ENCODE assay signal across 18 cellular contexts in the genomic region with DNA sequence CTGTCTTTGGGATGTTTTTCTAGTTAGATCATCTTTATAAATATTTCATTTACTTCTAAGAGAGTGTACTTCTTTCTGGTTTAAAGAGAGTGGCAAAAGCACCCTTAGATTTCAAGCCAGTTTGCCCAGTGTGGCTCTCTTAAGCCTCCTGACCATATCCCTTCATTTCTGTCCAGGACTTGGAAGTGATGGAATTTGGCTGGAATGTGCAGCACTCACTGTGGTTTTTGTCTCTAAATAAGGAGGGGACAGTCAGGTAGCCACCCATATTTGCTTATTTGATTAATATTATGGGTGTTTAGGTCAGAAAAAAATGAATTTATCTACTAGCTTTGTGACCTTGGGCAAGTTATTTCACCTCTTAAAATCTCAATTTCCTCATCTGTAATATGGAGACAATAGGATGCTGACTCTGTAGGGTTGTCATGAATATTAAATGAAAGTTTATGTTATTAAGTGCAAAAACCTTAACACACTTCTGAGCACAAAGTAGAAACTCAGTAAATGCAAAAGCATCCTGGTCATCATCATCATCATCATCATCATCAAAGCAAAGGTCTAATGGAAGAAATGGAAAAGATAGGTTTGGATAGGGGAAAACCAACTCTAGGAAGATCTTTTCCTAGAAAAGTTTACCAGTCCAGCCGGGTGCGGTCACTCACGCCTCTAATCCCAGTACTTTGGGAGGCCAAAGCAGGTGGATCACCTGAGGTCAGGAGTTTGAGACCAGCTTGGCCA. TPM values are rescaled to one million over a fixed set of nuclear protein-coding genes. Genes with fewer than 3 reads are reported as not detected.
DNase-seq lines count a peak whose midpoint lies in the region; ATAC-seq, FAIRE-seq and TF ChIP-seq lines count a peak whose summit lies in the region.
"Had no signal": no experiment of that assay in that cellular context is flagged by ENCODE, and none has a peak within 500 bp of the region (broad histone marks: within the 10 kb centered on the region; RNA-seq: fewer than 3 reads in every experiment).

No MANE protein-coding gene starts in this region.

- H3K9me2 ChIP-seq in PC-3 (replicated peaks; ENCODE audit: low read length) = no peaks in the 10 kb centered on the region

- DNase-seq in HepG2 (ENCODE audit: low spot score) (no peak), right lobe of liver (no peak), PC-3 (peak; percentile 70), urothelium cell line (ENCODE audit: low spot score) (peak; percentile 27), NCI-H1930 (lab: John Stamatoyannopoulos, UW) (no peak), cerebellar cortex (ENCODE audit: low spot score) (no peak), middle frontal gyrus (ENCODE audit: extremely low spot score, low spot score) (no peak)
- DNase-seq: CD4-positive, alpha-beta memory T cell; DMS153; H9; KG1; NCI-H1417; NCI-H187; NCI-H345; NCI-H526 had no signal

- in situ Hi-C loops in HepG2 (cut with HindIII; ENCODE audit: extremely low pct_ligation_motif_present, low pct_unique_long_range_greater_than_20kb) = no loop called here

- no peak for ATAC-seq in HepG2
- ATAC-seq in right lobe of liver = no peak
- peak; percentile 16; the same call in 1 of the 2 replicates for ATAC-seq in PC-3

- H3K9me3 ChIP-seq in HepG2 (ENCODE audit: low read length) (no peaks in the 10 kb centered on the region), right lobe of liver (no peaks in the 10 kb centered on the region), PC-3 (ENCODE audit: low read length) (no peaks in the 10 kb centered on the region), esophagus (ENCODE audit: control insufficient read depth in 2 of 2, insufficient read depth in 1 of 2, low read depth in 1 of 2, low read length in 1 of 2) (no peaks in the 10 kb centered on the region)
- H3K9me3 ChIP-seq: SJCRH30 had no signal

- CTCF ChIA-PET in HepG2 (lab: Yijun Ruan, JAX; ENCODE audit: low intra/inter-chr PET ratio, low total read pairs) (no interaction called here), PC-3 (lab: Charles Lee) (no interaction called here)

- TF ChIP-seq POLR2A in HepG2 (IDR thresholded peaks at IDR 0.05; ENCODE audit: insufficient read depth in 1 of 2, low read depth in 2 of 2, low read length in 2 of 2) (no peak), right lobe of liver (IDR thresholded peaks at IDR 0.05) (no peak)

- H3F3A ChIP-seq in PC-3 (ENCODE audit: low read length, unreplicated experiment) = no peaks in the 10 kb centered on the region

- H3K4me3 ChIP-seq in HepG2 (replicated peaks in 1 of 3; ENCODE audit: insufficient read depth in 1 of 3, low read depth in 2 of 3, low read length in 3 of 3) (no peak overlapping the region), right lobe of liver (no peak overlapping the region), PC-3 (ENCODE audit: low read length) (no peak overlapping the region), esophagus (ENCODE audit: low read depth in 1 of 2, low read length in 2 of 2) (peak overlapping the region; percentile 34 to 39)
- H3K4me3 ChIP-seq: BLaER1, SJCRH30 had no signal

- H3K27me3 ChIP-seq in HepG2 (ENCODE audit: control insufficient read depth in 1 of 2, insufficient read depth in 2 of 2, low read length in 2 of 2) = peaks cover 2 to 16% of the 10 kb centered on the region in 2 experiments; a peak in 4 of 5 replicates
- peaks cover 9 to 10% of the 10 kb centered on the region in 2 donors for H3K27me3 ChIP-seq in right lobe of liver
- H3K27me3 ChIP-seq in PC-3 (ENCODE audit: low read length) = no peaks in the 10 kb centered on the region
- H3K27me3 ChIP-seq in esophagus (ENCODE audit: control insufficient read depth in 1 of 2, insufficient read depth in 2 of 2, low read length in 2 of 2) = no peaks in the 10 kb centered on the region
- H3K27me3 ChIP-seq: BLaER1, SJCRH30 had no signal

- H3K4me1 ChIP-seq in HepG2 (ENCODE audit: insufficient read depth, low read length) (peaks cover 7% of the 10 kb centered on the region), right lobe of liver (peaks cover 0 to 11% (median 0%) of the 10 kb centered on the region in 4 donors), PC-3 (ENCODE audit: insufficient read depth, low read length) (peaks cover 20% of the 10 kb centered on the region), esophagus (ENCODE audit: control insufficient read depth in 2 of 2, insufficient read depth in 2 of 2, low read length in 1 of 2) (peaks cover 0 to 4% of the 10 kb centered on the region in 2 donors)
- H3K4me1 ChIP-seq: BLaER1, SJCRH30 had no signal

- BruUV-seq in HepG2 (replicated peaks; lab: Mats Ljungman, UMichigan) (no TSS peak), PC-3 (replicated peaks; lab: Mats Ljungman, UMichigan) (no TSS peak)

- H3K4me2 ChIP-seq in HepG2 (ENCODE audit: low read depth, low read length) (no peak overlapping the region), PC-3 (ENCODE audit: low read length) (peak overlapping the region; percentile 33)
- H3K4me2 ChIP-seq: BLaER1 had no signal

- H4K20me1 ChIP-seq in HepG2 (ENCODE audit: insufficient read depth, low read length) = no peaks in the 10 kb centered on the region
- H4K20me1 ChIP-seq in PC-3 (ENCODE audit: low read length) = no peaks in the 10 kb centered on the region
- H4K20me1 ChIP-seq: BLaER1 had no signal

- TF ChIP-seq EP300 in HepG2 (IDR thresholded peaks at IDR 0.05; ENCODE audit: low read depth in 2 of 2, low read length in 2 of 2) (no peak), HepG2 (CRISPR knock-in tag; IDR thresholded peaks at IDR 0.05; ENCODE audit: borderline replicate concordance) (no peak)

- H3K27ac ChIP-seq in HepG2 (ENCODE audit: extremely low read length, insufficient read depth, low read length) = no peak overlapping the region
- H3K27ac ChIP-seq in right lobe of liver = no peak overlapping the region
- 0 out of 2 replicates have a peak overlapping the region, but pooled peaks have one; percentile 37 for H3K27ac ChIP-seq in PC-3 (ENCODE audit: low read length)
- no peak overlapping the region for H3K27ac ChIP-seq in esophagus (ENCODE audit: low read depth in 2 of 2, low read length in 1 of 2)
- H3K27ac ChIP-seq: BLaER1, SJCRH30 had no signal

- TF ChIP-seq RAD21 in HepG2 (CRISPR knock-in tag; IDR thresholded peaks at IDR 0.05) = no peak

- intact Hi-C loops in HepG2 (cut with micrococcal nuclease; ENCODE audit: unreplicated experiment) (no loop called here), right lobe of liver (cut with DNase I) (no loop called here), PC-3 (cut with micrococcal nuclease) (no loop called here)

- H2AFZ ChIP-seq in HepG2 (ENCODE audit: low read length) (no peak overlapping the region), PC-3 (ENCODE audit: low read length) (0 out of 2 replicates have a peak overlapping the region, but pooled peaks have one; percentile 22)

- 77% methylated on average over 3 of the region's 3 CpGs for WGBS in HepG2 (ENCODE audit: low lambda C conversion rate)
- whole genome bisulfite sequencing in right lobe of liver (ENCODE audit: insufficient coverage, low coverage, low lambda C conversion rate, missing lambda C conversion rate) = 73% methylated on average over 3 of the region's 3 CpGs
- 92 to 96% methylated on average over 3 of the region's 3 CpGs for WGBS in esophagus, 2 donors

- POLR2A ChIA-PET in HepG2 (lab: Yijun Ruan, JAX) (no interaction called here), PC-3 (lab: Charles Lee; ENCODE audit: unreplicated experiment) (no interaction called here)

- H3K36me3 ChIP-seq in HepG2 (replicated peaks in 1 of 2; ENCODE audit: control insufficient read depth in 1 of 2, insufficient read depth in 2 of 2, low read length in 2 of 2) (no peaks in the 10 kb centered on the region), right lobe of liver (no peaks in the 10 kb centered on the region), PC-3 (ENCODE audit: low read depth, low read length) (no peaks in the 10 kb centered on the region), esophagus (ENCODE audit: control insufficient read depth in 2 of 2, insufficient read depth in 2 of 2, low read length in 1 of 2) (peaks cover 0 to 2% of the 10 kb centered on the region in 2 donors)
- H3K36me3 ChIP-seq: BLaER1, SJCRH30 had no signal

- H3K79me2 ChIP-seq in HepG2 (ENCODE audit: insufficient read depth, low read length) (no peaks in the 10 kb centered on the region), PC-3 (ENCODE audit: low read length) (peaks cover 41% of the 10 kb centered on the region)

- TF ChIP-seq CTCF in HepG2 (CRISPR knock-in tag; IDR thresholded peaks at IDR 0.05) = no peak
- no peak for TF ChIP-seq CTCF in right lobe of liver (IDR thresholded peaks at IDR 0.05)
- TF ChIP-seq CTCF in PC-3 (conservative IDR thresholded peaks at IDR 0.05; ENCODE audit: low read depth, low read length) = no peak

- H3K9ac ChIP-seq in HepG2 (ENCODE audit: insufficient read depth, low read depth, low read length) (no peak overlapping the region), PC-3 (ENCODE audit: low read length) (no peak overlapping the region)
- H3K9ac ChIP-seq: BLaER1 had no signal

- FAIRE-seq in HepG2 (lab: Jason Lieb, UNC) = no peak
- no peak for FAIRE-seq in urothelium cell line (lab: Jason Lieb, UNC)

RNA-seq across cellular contexts. Expression of a gene that starts 3.1 kb away (rescaled TPM):
- total RNA-seq in HepG2 (2016; rRNA removed; fragmentation: Illumina TruSeq; extraction: Trizol) = 21.9 and 37.3 TPM in 2 replicates
- 1.4 and 1.6 TPM in 2 replicates for total RNA-seq in HepG2 (2016; cell fraction: cytosol; rRNA removed; fragmentation: Illumina TruSeq; extraction: Trizol; ENCODE audit: low read depth)
- total RNA-seq in HepG2 (2016; cell fraction: insoluble cytoplasmic fraction; rRNA removed; fragmentation: Illumina TruSeq; extraction: Trizol) = 20.9 and 34.8 TPM in 2 replicates
- total RNA-seq in HepG2 (2016; cell fraction: membrane; rRNA removed; fragmentation: Illumina TruSeq; extraction: Trizol) = 6.4 and 8.0 TPM in 2 replicates
- 17.0 and 18.4 TPM in 2 replicates for total RNA-seq in HepG2 (2016; cell fraction: nucleus; rRNA removed; fragmentation: Illumina TruSeq; extraction: Trizol)
- polyA plus RNA-seq in HepG2 (2011; rRNA removed) = 5.9 and 10.1 TPM in 2 replicates
- 4.4 and 4.8 TPM in 2 replicates for polyA plus RNA-seq in HepG2 (2011; cell fraction: cytosol; rRNA removed)
- polyA plus RNA-seq in HepG2 (2011; cell fraction: nucleus; rRNA removed) = 5.8 and 8.2 TPM in 2 replicates
- polyA plus RNA-seq in HepG2 (2012) = 5.1 and 12.5 TPM in 2 replicates
- polyA plus RNA-seq in HepG2 (2016; cell fraction: cytosol; fragmentation: Illumina TruSeq; extraction: Trizol; ENCODE audit: low read depth) = 0.43 and 0.54 TPM in 2 replicates
- 18.5 and 18.7 TPM in 2 replicates for polyA plus RNA-seq in HepG2 (2016; cell fraction: insoluble cytoplasmic fraction; fragmentation: Illumina TruSeq; extraction: Trizol; ENCODE audit: low read depth)
- 1.6 and 1.7 TPM in 2 replicates for polyA plus RNA-seq in HepG2 (2016; cell fraction: membrane; fragmentation: Illumina TruSeq; extraction: Trizol; ENCODE audit: low read depth)
- polyA plus RNA-seq in HepG2 (2016; cell fraction: nucleus; fragmentation: Illumina TruSeq; extraction: Trizol; ENCODE audit: insufficient read depth, low read depth) = 11.7 and 12.4 TPM in 2 replicates
- 6.2 and 12.3 TPM in 2 replicates for polyA minus RNA-seq in HepG2 (2011; rRNA and poly(A)+ RNA removed; ENCODE audit: low replicate concordance)
- 11.8 and 15.1 TPM in 2 replicates for polyA minus RNA-seq in HepG2 (2011; cell fraction: cytosol; rRNA and poly(A)+ RNA removed)
- polyA minus RNA-seq in HepG2 (2011; cell fraction: nucleus; rRNA and poly(A)+ RNA removed) = 21.4 and 31.0 TPM in 2 replicates
- 10 to 100 TPM in 1 of 6 experiments, 1 to 10 TPM in 5; 6.8 to 10.9 (median 7.9) TPM for total RNA-seq in right lobe of liver
- 19.9 and 22.2 TPM in 2 replicates for total RNA-seq in PC-3 (2014; rRNA removed)
- 10 to 100 TPM; 45.2 to 74.9 TPM for polyA plus RNA-seq in esophagus
- total RNA-seq: SJCRH30 had no signal

RNA-seq across cellular contexts. Expression of a gene that starts 38.0 kb away (rescaled TPM):
- 48.0 and 56.8 TPM in 2 replicates for total RNA-seq in HepG2 (2016; rRNA removed; fragmentation: Illumina TruSeq; extraction: Trizol)
- total RNA-seq in HepG2 (2016; cell fraction: cytosol; rRNA removed; fragmentation: Illumina TruSeq; extraction: Trizol; ENCODE audit: low read depth) = 13.1 and 21.9 TPM in 2 replicates
- total RNA-seq in HepG2 (2016; cell fraction: insoluble cytoplasmic fraction; rRNA removed; fragmentation: Illumina TruSeq; extraction: Trizol) = 45.0 and 61.9 TPM in 2 replicates
- total RNA-seq in HepG2 (2016; cell fraction: membrane; rRNA removed; fragmentation: Illumina TruSeq; extraction: Trizol) = 42.6 and 44.2 TPM in 2 replicates
- 29.4 and 34.0 TPM in 2 replicates for total RNA-seq in HepG2 (2016; cell fraction: nucleus; rRNA removed; fragmentation: Illumina TruSeq; extraction: Trizol)
- polyA plus RNA-seq in HepG2 (2011; rRNA removed) = 15.0 and 21.3 TPM in 2 replicates
- polyA plus RNA-seq in HepG2 (2011; cell fraction: cytosol; rRNA removed) = 7.3 and 11.1 TPM in 2 replicates
- polyA plus RNA-seq in HepG2 (2011; cell fraction: nucleus; rRNA removed) = 4.8 and 5.6 TPM in 2 replicates
- 20.3 and 21.3 TPM in 2 replicates for polyA plus RNA-seq in HepG2 (2012)
- 17.0 and 23.6 TPM in 2 replicates for polyA plus RNA-seq in HepG2 (2016; cell fraction: cytosol; fragmentation: Illumina TruSeq; extraction: Trizol; ENCODE audit: low read depth)
- 45.3 and 56.4 TPM in 2 replicates for polyA plus RNA-seq in HepG2 (2016; cell fraction: insoluble cytoplasmic fraction; fragmentation: Illumina TruSeq; extraction: Trizol; ENCODE audit: low read depth)
- polyA plus RNA-seq in HepG2 (2016; cell fraction: membrane; fragmentation: Illumina TruSeq; extraction: Trizol; ENCODE audit: low read depth) = 26.5 and 29.5 TPM in 2 replicates
- 22.5 and 23.3 TPM in 2 replicates for polyA plus RNA-seq in HepG2 (2016; cell fraction: nucleus; fragmentation: Illumina TruSeq; extraction: Trizol; ENCODE audit: insufficient read depth, low read depth)
- polyA minus RNA-seq in HepG2 (2011; rRNA and poly(A)+ RNA removed; ENCODE audit: low replicate concordance) = 5.8 and 12.9 TPM in 2 replicates
- polyA minus RNA-seq in HepG2 (2011; cell fraction: cytosol; rRNA and poly(A)+ RNA removed) = 11.5 and 15.6 TPM in 2 replicates
- polyA minus RNA-seq in HepG2 (2011; cell fraction: nucleus; rRNA and poly(A)+ RNA removed) = 51.4 and 60.9 TPM in 2 replicates
- 10 to 100 TPM; 12.8 to 27.8 (median 16.3) TPM for total RNA-seq in right lobe of liver
- 38.5 and 38.8 TPM in 2 replicates for total RNA-seq in PC-3 (2014; rRNA removed)
- polyA plus RNA-seq in esophagus = 10 to 100 TPM in 1 of 2 donors, 1 to 10 TPM in 1; 9.1 to 12.5 TPM

Comparison
In these comparisons a context has a peak if more than half of its experiments do, and no peak if none do; other contexts are left out.
1. DNase-seq: peak in PC-3 (single experiment) and urothelium cell line (single experiment); none in HepG2 (single experiment), right lobe of liver (0 of 3), NCI-H1930 (0 of 2), cerebellar cortex (single experiment) and middle frontal gyrus (single experiment).
2. H3K4me3 ChIP-seq: peak in esophagus (2 of 2); none in HepG2 (0 of 3), right lobe of liver (0 of 3) and PC-3 (single experiment).